ENCODE assay signal across 1 cellular context in the genomic region with DNA sequence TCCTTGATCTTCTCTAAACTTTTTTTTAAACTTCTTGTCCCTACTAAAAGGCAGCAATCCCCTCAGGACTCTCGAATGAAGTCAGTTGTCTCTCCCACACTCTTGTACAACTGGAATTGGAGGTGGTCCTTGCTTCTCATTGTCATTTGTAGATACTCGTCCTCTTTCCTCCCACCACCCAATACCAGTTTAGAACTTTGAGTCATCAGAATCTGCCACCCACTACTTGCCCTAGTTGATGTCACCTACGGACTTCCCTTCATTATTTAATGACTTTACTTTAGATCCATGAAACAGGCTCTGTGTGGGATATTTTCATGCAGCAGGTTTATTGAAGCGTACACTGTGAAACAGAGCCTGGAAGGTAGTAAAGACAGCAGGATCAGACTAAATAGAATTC.
TF ChIP-seq lines count a peak whose summit lies in the region.

No MANE protein-coding gene starts in this region.

TF ChIP-seq in HEK293, 187 proteins besides CTCF, POLR2A, EP300 and RAD21 (continued from another document):
- TF ChIP-seq, protein P1, sequence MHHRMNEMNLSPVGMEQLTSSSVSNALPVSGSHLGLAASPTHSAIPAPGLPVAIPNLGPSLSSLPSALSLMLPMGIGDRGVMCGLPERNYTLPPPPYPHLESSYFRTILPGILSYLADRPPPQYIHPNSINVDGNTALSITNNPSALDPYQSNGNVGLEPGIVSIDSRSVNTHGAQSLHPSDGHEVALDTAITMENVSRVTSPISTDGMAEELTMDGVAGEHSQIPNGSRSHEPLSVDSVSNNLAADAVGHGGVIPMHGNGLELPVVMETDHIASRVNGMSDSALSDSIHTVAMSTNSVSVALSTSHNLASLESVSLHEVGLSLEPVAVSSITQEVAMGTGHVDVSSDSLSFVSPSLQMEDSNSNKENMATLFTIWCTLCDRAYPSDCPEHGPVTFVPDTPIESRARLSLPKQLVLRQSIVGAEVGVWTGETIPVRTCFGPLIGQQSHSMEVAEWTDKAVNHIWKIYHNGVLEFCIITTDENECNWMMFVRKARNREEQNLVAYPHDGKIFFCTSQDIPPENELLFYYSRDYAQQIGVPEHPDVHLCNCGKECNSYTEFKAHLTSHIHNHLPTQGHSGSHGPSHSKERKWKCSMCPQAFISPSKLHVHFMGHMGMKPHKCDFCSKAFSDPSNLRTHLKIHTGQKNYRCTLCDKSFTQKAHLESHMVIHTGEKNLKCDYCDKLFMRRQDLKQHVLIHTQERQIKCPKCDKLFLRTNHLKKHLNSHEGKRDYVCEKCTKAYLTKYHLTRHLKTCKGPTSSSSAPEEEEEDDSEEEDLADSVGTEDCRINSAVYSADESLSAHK (tag by site-specific recombination; IDR thresholded peaks at IDR 0.05), result no peak
TF ChIP-seq in HEK293: peak in this region for 2.
